Comparison of ENCODE assay signal across 9 cellular contexts in the genomic region with DNA sequence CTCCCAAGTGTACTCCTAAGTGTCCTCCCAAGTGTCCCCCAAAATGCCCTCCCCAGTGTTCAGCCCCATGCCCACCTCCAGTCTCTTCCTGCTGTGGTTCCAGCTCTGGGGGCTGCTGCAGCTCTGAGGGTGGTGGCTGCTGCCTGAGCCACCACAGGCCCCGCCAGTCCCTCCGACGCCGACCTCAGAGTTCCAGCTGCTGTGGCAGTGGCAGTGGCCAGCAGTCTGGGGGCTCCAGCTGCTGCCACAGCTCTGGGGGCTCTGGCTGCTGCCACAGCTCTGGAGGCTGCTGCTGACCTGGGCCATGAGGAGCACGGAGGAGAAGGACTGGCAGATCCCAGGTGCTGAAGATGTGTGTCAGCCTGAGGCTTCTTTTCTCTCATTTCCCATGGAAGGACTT. TPM values are rescaled to one million over a fixed set of nuclear protein-coding genes. Genes with fewer than 3 reads are reported as not detected.
"Had no signal": no experiment of that assay in that cellular context is flagged by ENCODE, and none has a peak within 500 bp of the region (broad histone marks: within the 10 kb centered on the region; RNA-seq: fewer than 3 reads in every experiment).

No MANE protein-coding gene starts in this region.

- FAIRE-seq: G401.6, GM12878, GM12891, GM12892, GM18507, GM19239 had no signal

- DNase-seq: GDM1, GF-D8 had no signal

- ATAC-seq: GM12878 had no signal

- H3K4me3 ChIP-seq: GM12878 had no signal

RNA-seq across cellular contexts. Expression of a gene that starts 1.0 kb away (rescaled TPM):
- total RNA-seq: G401, GM12878 had no signal
- polyA plus RNA-seq: GM12878 had no signal

RNA-seq across cellular contexts. Expression of a gene that starts 2.7 kb away (rescaled TPM):
- total RNA-seq: G401, GM12878 had no signal
- polyA plus RNA-seq: GM12878 had no signal

RNA-seq across cellular contexts. Expression of a gene that starts 55.0 kb away (rescaled TPM):
- total RNA-seq: G401, GM12878 had no signal
- polyA plus RNA-seq: GM12878 had no signal
